In the genomic region with DNA sequence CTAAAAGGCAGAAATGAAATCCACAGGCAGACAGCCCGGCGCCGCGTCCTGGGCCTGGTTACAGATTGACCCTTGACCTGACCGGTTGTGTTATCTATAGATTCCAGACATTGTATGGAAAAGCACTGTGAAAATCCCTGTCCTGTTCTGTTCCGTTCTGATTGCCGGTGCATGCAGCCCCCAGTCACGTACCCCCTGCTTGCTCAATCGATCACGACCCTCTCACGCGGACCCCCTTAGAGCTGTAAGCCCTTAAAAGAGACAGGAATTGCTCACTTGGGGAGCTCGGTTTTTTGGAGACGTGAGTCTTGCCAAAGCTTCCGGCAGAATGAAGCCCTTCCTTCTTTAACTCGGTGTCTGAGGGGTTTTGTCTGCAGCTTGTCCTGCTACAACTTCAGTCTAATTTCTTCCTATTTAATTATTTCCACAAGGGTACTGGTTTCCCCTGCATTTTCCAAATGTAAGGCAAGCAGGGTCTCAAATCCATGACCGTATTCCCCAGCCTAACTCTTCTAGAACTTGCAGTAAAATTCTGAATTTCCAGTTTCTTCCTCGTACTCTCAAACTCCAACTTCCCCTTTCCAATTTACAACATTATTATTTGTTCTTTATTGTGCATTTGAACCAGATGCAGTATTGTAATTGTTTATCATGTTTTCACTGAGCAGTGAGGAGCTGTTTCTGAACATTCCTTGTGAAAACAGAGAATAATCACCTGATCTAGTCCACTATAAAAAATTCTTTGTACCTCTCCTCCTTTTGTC, we compare ENCODE assay signal across 8 cellular contexts. TPM values are rescaled to one million over a fixed set of nuclear protein-coding genes. Genes with fewer than 3 reads are reported as not detected.
DNase-seq lines count a peak whose midpoint lies in the region; ATAC-seq and TF ChIP-seq lines count a peak whose summit lies in the region.
"Not testable (repeated sequence)": the region's sequence is repeated elsewhere in the genome, so short reads cannot be mapped to it uniquely, and the experiment has no call there.

No MANE protein-coding gene starts in this region.

- H3K4me2 ChIP-seq in neural progenitor cell: peak overlapping the region; percentile 79

- not testable (repeated sequence) for H3K4me3 ChIP-seq in CD8-positive, alpha-beta memory T cell (ENCODE audit: low read length)
- H3K4me3 ChIP-seq in HUES48 (ENCODE audit: low read depth, low read length) (peak overlapping the region; percentile 42), SJCRH30 (peak overlapping the region; percentile 48), iPS-18c (ENCODE audit: insufficient read depth, low read depth, low read length) (peak overlapping the region; percentile 31; the same call in 1 of the 2 replicates), neural progenitor cell (peak overlapping the region; percentile 41), thoracic aorta (peak overlapping the region; percentile 51)

- not testable (repeated sequence) for H3K36me3 ChIP-seq in CD8-positive, alpha-beta memory T cell (ENCODE audit: insufficient read depth, low read length); HUES48 (ENCODE audit: control insufficient read depth, insufficient read depth, low read length); neural progenitor cell; thoracic aorta
- peaks cover 23% of the 10 kb centered on the region for H3K36me3 ChIP-seq in SJCRH30

- DNase-seq in CD8-positive, alpha-beta memory T cell; SJCRH30; activated T-cell treated with anti-CD3 and anti-CD28 coated beads, Interleukin-2, amount 50 U/mL, for 4 hours; neural progenitor cell (ENCODE audit: low spot score); thoracic aorta (ENCODE audit: low spot score): not testable (repeated sequence)

- H3K79me2 ChIP-seq in neural progenitor cell (ENCODE audit: low read depth): peaks cover 12% of the 10 kb centered on the region

- H3K9ac ChIP-seq in HUES48 (ENCODE audit: low read depth, low read length); neural progenitor cell: not testable (repeated sequence)

- not testable (repeated sequence) for ATAC-seq in activated T-cell treated with anti-CD3 and anti-CD28 coated beads, Interleukin-2, amount 50 U/mL, for 4 hours; thoracic aorta (ENCODE audit: insufficient number of reproducible peaks, low FRiP score, low read depth)

- H4K20me1 ChIP-seq in neural progenitor cell (ENCODE audit: low read depth): not testable (repeated sequence)

- peaks cover 8 to 22% (median 18%) of the 10 kb centered on the region in 5 donors for H3K9me3 Mint-ChIP-seq in CD8-positive, alpha-beta memory T cell
- not testable (repeated sequence) for H3K9me3 Mint-ChIP-seq in activated T-cell treated with anti-CD3 and anti-CD28 coated beads, Interleukin-2, amount 50 U/mL, for 4 hours
- peaks cover 28% of the 10 kb centered on the region for H3K9me3 Mint-ChIP-seq in dendritic cell treated with granulocyte-macrophage colony-stimulating factor and Interleukin-4, amounts not matched to agents 40 ng/mL and 50 ng/mL, for 4 days
- peaks cover 43% of the 10 kb centered on the region for H3K9me3 Mint-ChIP-seq in neural progenitor cell

- peaks cover 10% of the 10 kb centered on the region for H3F3A ChIP-seq in neural progenitor cell (ENCODE audit: low read depth)

- H3K9me3 ChIP-seq in CD8-positive, alpha-beta memory T cell (ENCODE audit: low read length); SJCRH30 (replicated peaks); iPS-18c (ENCODE audit: control insufficient read depth, insufficient read depth, low read length); neural progenitor cell (ENCODE audit: low read depth): not testable (repeated sequence)
- H3K9me3 ChIP-seq in HUES48 (ENCODE audit: control insufficient read depth, insufficient read depth, low read length): peaks cover 16% of the 10 kb centered on the region
- peaks cover 23% of the 10 kb centered on the region for H3K9me3 ChIP-seq in thoracic aorta

- H3K4me3 Mint-ChIP-seq in CD8-positive, alpha-beta memory T cell: peak overlapping the region; percentile 78 to 92 (median 88)
- peak overlapping the region; percentile 82 for H3K4me3 Mint-ChIP-seq in activated T-cell treated with anti-CD3 and anti-CD28 coated beads, Interleukin-2, amount 50 U/mL, for 4 hours
- peak overlapping the region; percentile 94 for H3K4me3 Mint-ChIP-seq in dendritic cell treated with granulocyte-macrophage colony-stimulating factor and Interleukin-4, amounts not matched to agents 40 ng/mL and 50 ng/mL, for 4 days
- H3K4me3 Mint-ChIP-seq in neural progenitor cell: peak overlapping the region; percentile 88

- H3K27ac Mint-ChIP-seq in CD8-positive, alpha-beta memory T cell: peak overlapping the region; percentile 47 to 92 (median 84)
- H3K27ac Mint-ChIP-seq in dendritic cell treated with granulocyte-macrophage colony-stimulating factor and Interleukin-4, amounts not matched to agents 40 ng/mL and 50 ng/mL, for 4 days: peak overlapping the region; percentile 93
- H3K27ac Mint-ChIP-seq in neural progenitor cell: peak overlapping the region; percentile 80

- not testable (repeated sequence) for H2AFZ ChIP-seq in neural progenitor cell (replicated peaks)

- not testable (repeated sequence) for H3K4me1 ChIP-seq in CD8-positive, alpha-beta memory T cell (ENCODE audit: insufficient read depth, low read length); HUES48 (ENCODE audit: control insufficient read depth, insufficient read depth, low read length); SJCRH30; thoracic aorta (ENCODE audit: control insufficient read depth in 1 of 2, low read depth in 2 of 2)
- H3K4me1 ChIP-seq in neural progenitor cell: peaks cover 13% of the 10 kb centered on the region

- H3K27me3 ChIP-seq in CD8-positive, alpha-beta memory T cell (ENCODE audit: insufficient read depth, low read length, poor library complexity, severe bottlenecking); HUES48 (ENCODE audit: control insufficient read depth, insufficient read depth, low read length); SJCRH30; neural progenitor cell; thoracic aorta (replicated peaks; ENCODE audit: insufficient read depth): not testable (repeated sequence)

- H3K27me3 Mint-ChIP-seq in CD8-positive, alpha-beta memory T cell; activated T-cell treated with anti-CD3 and anti-CD28 coated beads, Interleukin-2, amount 50 U/mL, for 4 hours (ENCODE audit: low read depth); dendritic cell treated with granulocyte-macrophage colony-stimulating factor and Interleukin-4, amounts not matched to agents 40 ng/mL and 50 ng/mL, for 4 days; neural progenitor cell (ENCODE audit: insufficient read depth, low read depth): not testable (repeated sequence)

- intact Hi-C loops in dendritic cell treated with granulocyte-macrophage colony-stimulating factor and Interleukin-4, amounts not matched to agents 40 ng/mL and 50 ng/mL, for 4 days (cut with micrococcal nuclease): loop anchor here (5.0 kb wide), 1 partner anchor 40 kb away; no protein-coding TSS in a partner anchor

- H3K4me1 Mint-ChIP-seq in CD8-positive, alpha-beta memory T cell; dendritic cell treated with granulocyte-macrophage colony-stimulating factor and Interleukin-4, amounts not matched to agents 40 ng/mL and 50 ng/mL, for 4 days (ENCODE audit: low read depth); neural progenitor cell: not testable (repeated sequence)
- H3K4me1 Mint-ChIP-seq in activated T-cell treated with anti-CD3 and anti-CD28 coated beads, Interleukin-2, amount 50 U/mL, for 4 hours (ENCODE audit: low read depth): peaks cover 10% of the 10 kb centered on the region

- TF ChIP-seq CTCF in neural progenitor cell (IDR thresholded peaks at IDR 0.05); thoracic aorta (IDR thresholded peaks at IDR 0.05): not testable (repeated sequence)

- not testable (repeated sequence) for H3K27ac ChIP-seq in CD8-positive, alpha-beta memory T cell (ENCODE audit: low read depth, low read length); HUES48 (ENCODE audit: low read depth, low read length); SJCRH30; neural progenitor cell; thoracic aorta

- CTCF ChIA-PET in CD8-positive, alpha-beta memory T cell (lab: Charles Lee): not testable (repeated sequence)

- POLR2A ChIA-PET in CD8-positive, alpha-beta memory T cell (lab: Charles Lee): not testable (repeated sequence)

- peaks cover 12 to 24% (median 16%) of the 10 kb centered on the region in 3 donors for H3K36me3 Mint-ChIP-seq in CD8-positive, alpha-beta memory T cell
- peaks cover 20% of the 10 kb centered on the region for H3K36me3 Mint-ChIP-seq in activated T-cell treated with anti-CD3 and anti-CD28 coated beads, Interleukin-2, amount 50 U/mL, for 4 hours (ENCODE audit: insufficient read depth)
- H3K36me3 Mint-ChIP-seq in dendritic cell treated with granulocyte-macrophage colony-stimulating factor and Interleukin-4, amounts not matched to agents 40 ng/mL and 50 ng/mL, for 4 days (ENCODE audit: low read depth): peaks cover 42% of the 10 kb centered on the region
- peaks cover 35% of the 10 kb centered on the region for H3K36me3 Mint-ChIP-seq in neural progenitor cell

RNA-seq across cellular contexts. Expression of a gene that starts 23.5 kb away (rescaled TPM):
- 1 to 10 TPM; 9.4 to 10.0 TPM for total RNA-seq in CD8-positive, alpha-beta memory T cell
- polyA plus RNA-seq in CD8-positive, alpha-beta memory T cell: 15.7 TPM
- total RNA-seq in SJCRH30 (2014; rRNA removed; shearing (Covaris generic)): 12.9 and 14.7 TPM in 2 replicates
- total RNA-seq in activated T-cell treated with anti-CD3 and anti-CD28 coated beads, Interleukin-2, amount 50 U/mL, for 4 hours: 1 to 10 TPM; 8.2 to 9.9 (median 9.8) TPM
- 23.2 and 28.1 TPM in 2 replicates for total RNA-seq in neural progenitor cell (ENCODE audit: low replicate concordance)
- total RNA-seq in thoracic aorta: 1 to 10 TPM; 3.2 to 4.2 TPM

RNA-seq across cellular contexts. Expression of a gene that starts 44.1 kb away (rescaled TPM):
- total RNA-seq in CD8-positive, alpha-beta memory T cell: 10 to 100 TPM; 21.0 to 23.5 TPM
- 5.6 TPM for polyA plus RNA-seq in CD8-positive, alpha-beta memory T cell
- 74.6 and 78.6 TPM in 2 replicates for total RNA-seq in SJCRH30 (2014; rRNA removed; shearing (Covaris generic))
- 10 to 100 TPM; 16.6 to 19.6 (median 17.0) TPM for total RNA-seq in activated T-cell treated with anti-CD3 and anti-CD28 coated beads, Interleukin-2, amount 50 U/mL, for 4 hours
- total RNA-seq in neural progenitor cell (ENCODE audit: low replicate concordance) (94.3 and 129 TPM in 2 replicates), thoracic aorta (10 to 100 TPM; 19.9 to 28.9 TPM)

RNA-seq across cellular contexts. Expression of a gene that starts 49.1 kb away (rescaled TPM):
- 1 to 10 TPM; 3.1 to 3.2 TPM for total RNA-seq in CD8-positive, alpha-beta memory T cell
- 1.3 TPM for polyA plus RNA-seq in CD8-positive, alpha-beta memory T cell
- 8.0 and 8.3 TPM in 2 replicates for total RNA-seq in SJCRH30 (2014; rRNA removed; shearing (Covaris generic))
- 1 to 10 TPM; 2.8 to 3.5 (median 2.8) TPM for total RNA-seq in activated T-cell treated with anti-CD3 and anti-CD28 coated beads, Interleukin-2, amount 50 U/mL, for 4 hours
- total RNA-seq in neural progenitor cell (ENCODE audit: low replicate concordance) (22.1 and 38.4 TPM in 2 replicates), thoracic aorta (1 to 10 TPM; 1.1 to 5.2 TPM)
